ENCODE assay signal across 13 cellular contexts in genomic region chr4:141705048-141705746, GRCh38.
DNase-seq lines count a peak whose midpoint lies in the region; ATAC-seq and TF ChIP-seq lines count a peak whose summit lies in the region.
"Had no signal": no experiment of that assay in that cellular context is flagged by ENCODE, and none has a peak within 500 bp of the region (broad histone marks: within the 10 kb centered on the region; RNA-seq: fewer than 3 reads in every experiment).

No MANE protein-coding gene starts in this region.

- H3K27ac ChIP-seq in DOHH2 (ENCODE audit: low read depth, low read length), result peak overlapping the region; percentile 22; the same call in 1 of the 2 replicates
- no peak overlapping the region for H3K27ac ChIP-seq in body of pancreas
- H3K27ac ChIP-seq: epithelial cell of prostate, right lobe of liver had no signal

- H3K36me3 ChIP-seq in DOHH2 (ENCODE audit: control insufficient read depth, low read length) (no peaks in the 10 kb centered on the region), body of pancreas (replicated peaks in 1 of 2; ENCODE audit: insufficient read depth in 1 of 2, low read depth in 2 of 2) (no peaks in the 10 kb centered on the region)
- H3K36me3 ChIP-seq: right lobe of liver had no signal

- H3K27me3 ChIP-seq in DOHH2 (ENCODE audit: control insufficient read depth, low read length) (no peaks in the 10 kb centered on the region), body of pancreas (no peaks in the 10 kb centered on the region)
- H3K27me3 ChIP-seq: right lobe of liver had no signal

- intact Hi-C loops in left ventricle myocardium superior (cut with micrococcal nuclease), result no loop called here
- intact Hi-C loops in body of pancreas (cut with DNase I), result no loop called here

- no peaks in the 10 kb centered on the region for H4K20me1 ChIP-seq in DOHH2 (ENCODE audit: control insufficient read depth, insufficient read depth, low read depth, low read length)

- H3K79me2 ChIP-seq in DOHH2 (ENCODE audit: control insufficient read depth, low read length), result no peaks in the 10 kb centered on the region

- H3K4me2 ChIP-seq in DOHH2 (ENCODE audit: low read length), result peak overlapping the region; percentile 13; the same call in 1 of the 2 replicates

- no peaks in the 10 kb centered on the region for H3K9me2 ChIP-seq in DOHH2 (replicated peaks; ENCODE audit: control insufficient read depth, low read length)

- H3K4me1 ChIP-seq in DOHH2 (ENCODE audit: control insufficient read depth, low read length) (peaks cover 23% of the 10 kb centered on the region), body of pancreas (no peaks in the 10 kb centered on the region)
- H3K4me1 ChIP-seq: right lobe of liver had no signal

- H3F3A ChIP-seq in DOHH2 (ENCODE audit: control insufficient read depth, insufficient read depth), result no peaks in the 10 kb centered on the region

- no peak for TF ChIP-seq CTCF in DOHH2 (IDR thresholded peaks at IDR 0.05; ENCODE audit: low read depth, low read length, poor library complexity, severe bottlenecking)
- no peak for TF ChIP-seq CTCF in body of pancreas (IDR thresholded peaks at IDR 0.05)

- ATAC-seq in GM19372 (IDR thresholded peaks at IDR 0.05; ENCODE audit: low read depth, unreplicated experiment), result peak; percentile 60
- peak; percentile 72 for ATAC-seq in HG02798 (IDR thresholded peaks at IDR 0.05; ENCODE audit: poor library complexity, unreplicated experiment)
- peak; percentile 84 for ATAC-seq in HG03520 (IDR thresholded peaks at IDR 0.05; ENCODE audit: unreplicated experiment)
- no peak for ATAC-seq in left ventricle myocardium superior
- ATAC-seq in body of pancreas, result no peak
- ATAC-seq: right lobe of liver had no signal

- H3K4me3 ChIP-seq in DOHH2 (ENCODE audit: low read length) (no peak overlapping the region), body of pancreas (no peak overlapping the region)
- H3K4me3 ChIP-seq: right lobe of liver had no signal

- 83 to 88% methylated on average over 2 of the region's 2 CpGs for WGBS in body of pancreas, 2 donors

- no peak for TF ChIP-seq POLR2A in body of pancreas (IDR thresholded peaks at IDR 0.05)

- DNase-seq in T-helper 9 cell (no peak), left ventricle myocardium superior (no peak), body of pancreas (no peak), glomerular visceral epithelial cell (ENCODE audit: extremely low spot score) (no peak)
- DNase-seq: EL; NCI-H748 treated with DMSO at 0.1 percent for 48 hours; right lobe of liver; stimulated activated CD8-positive, alpha-beta memory T cell treated with anti-CD3 and anti-CD28 coated beads, Interleukin-4, amount 100 ng/mL, for 48 hours had no signal

- H3K9me3 ChIP-seq in DOHH2 (ENCODE audit: control insufficient read depth, insufficient read depth, low read length) (no peaks in the 10 kb centered on the region; the same call in 1 of the 2 replicates), body of pancreas (no peaks in the 10 kb centered on the region)
- H3K9me3 ChIP-seq: right lobe of liver had no signal

Comparison
In these comparisons a context has a peak if more than half of its experiments do, and no peak if none do; other contexts are left out.
1. ATAC-seq: peak in GM19372 (single experiment), HG02798 (single experiment) and HG03520 (single experiment); none in left ventricle myocardium superior (single experiment) and body of pancreas (single experiment).